1 cellular context compared by ENCODE assay signal in the genomic region with DNA sequence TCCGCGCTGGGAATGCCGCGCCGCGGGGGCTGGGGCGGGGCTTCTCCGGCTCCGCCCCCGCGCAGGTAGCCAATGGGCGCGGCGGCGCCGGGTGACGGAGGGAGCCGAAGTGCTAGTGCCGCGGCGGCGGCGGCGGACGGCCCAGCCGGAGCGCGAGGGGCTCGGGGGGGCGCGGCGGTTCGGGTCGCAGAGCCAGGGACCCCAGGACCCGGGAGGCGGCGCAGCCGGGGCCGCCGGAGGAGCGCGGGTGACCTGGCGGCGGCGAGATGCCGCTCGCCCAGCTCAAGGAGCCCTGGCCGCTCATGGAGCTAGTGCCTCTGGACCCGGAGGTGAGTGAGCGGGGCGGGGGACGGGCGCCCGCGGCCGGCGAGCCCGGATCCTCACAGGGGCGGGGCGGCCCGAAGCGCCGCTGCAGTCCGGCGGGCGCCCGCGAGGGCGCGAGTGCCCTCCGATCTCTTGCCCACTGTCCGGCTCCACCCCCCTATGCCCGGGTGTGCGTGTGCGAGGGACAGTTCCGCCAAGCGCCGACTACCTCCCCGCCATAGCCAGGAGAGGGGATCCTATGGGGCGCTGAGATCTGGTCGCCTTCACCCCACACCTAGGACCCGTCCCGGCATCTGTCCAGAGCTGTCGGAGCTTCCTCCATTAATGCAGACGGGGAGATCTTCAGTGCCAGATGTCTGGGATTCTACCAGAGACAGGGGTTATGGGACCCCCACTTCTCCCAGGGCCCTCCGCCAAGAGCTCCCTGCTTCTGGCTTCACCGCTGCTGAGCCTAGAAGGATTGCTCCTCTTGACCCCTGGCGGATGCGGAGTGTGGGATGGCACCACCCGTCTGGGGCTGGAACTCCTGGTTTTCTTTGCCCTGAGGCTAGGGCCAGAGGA.
TF ChIP-seq lines count a peak whose summit lies in the region.

A gene (plus strand): TSS at position 107 of the 885 bp plus-strand sequence. CDS start 160 bp downstream, at position 267.

TF ChIP-seq in HepG2, 621 proteins besides CTCF, POLR2A, EP300 and RAD21 (continued from another document and continues in another):
- TF ChIP-seq NCOA1 (CRISPR knock-in tag; IDR thresholded peaks at IDR 0.05) (no peak), ZNF44 (CRISPR knock-in tag; IDR thresholded peaks at IDR 0.05) (no peak), HNF4A (CRISPR knock-in tag; IDR thresholded peaks at IDR 0.05) (no peak), AKAP8 (CRISPR knock-in tag; IDR thresholded peaks at IDR 0.05) (no peak), ZNF629 (CRISPR knock-in tag; conservative IDR thresholded peaks at IDR 0.05) (0 out of 2 replicates have a peak, but pooled peaks have one; percentile 9), HNF4G (IDR thresholded peaks at IDR 0.05; ENCODE audit: borderline replicate concordance, low read depth, low read length) (no peak), HNF4G (CRISPR knock-in tag; IDR thresholded peaks at IDR 0.05; ENCODE audit: borderline replicate concordance, low read depth) (no peak), GABPB1 (CRISPR knock-in tag; IDR thresholded peaks at IDR 0.05) (peak; percentile 8; the same call in 1 of the 2 replicates), EED (CRISPR knock-in tag; IDR thresholded peaks at IDR 0.05) (peak; percentile 33; the same call in 1 of the 2 replicates), WIZ (CRISPR knock-in tag; IDR thresholded peaks at IDR 0.05) (no peak), PAWR (CRISPR knock-in tag; IDR thresholded peaks at IDR 0.05; ENCODE audit: borderline replicate concordance) (no peak), CC2D1A (CRISPR knock-in tag; IDR thresholded peaks at IDR 0.05) (no peak), ZNF614 (CRISPR knock-in tag; IDR thresholded peaks at IDR 0.05; ENCODE audit: borderline replicate concordance) (no peak), MYC (CRISPR knock-in tag; IDR thresholded peaks at IDR 0.05; ENCODE audit: borderline replicate concordance) (no peak), ZNF652 (CRISPR knock-in tag; IDR thresholded peaks at IDR 0.05; ENCODE audit: borderline replicate concordance, low read depth) (no peak), ZNF773 (CRISPR knock-in tag; IDR thresholded peaks at IDR 0.05; ENCODE audit: borderline replicate concordance) (no peak), ZNF230 (CRISPR knock-in tag; IDR thresholded peaks at IDR 0.05) (no peak), KLF9 (CRISPR knock-in tag; IDR thresholded peaks at IDR 0.05; ENCODE audit: low read depth) (no peak), TRIM24 (CRISPR knock-in tag; IDR thresholded peaks at IDR 0.05) (no peak), ETV6 (CRISPR knock-in tag; conservative IDR thresholded peaks at IDR 0.05) (no peak), ZNF839 (CRISPR knock-in tag; IDR thresholded peaks at IDR 0.05; ENCODE audit: borderline replicate concordance) (no peak), MAFK (conservative IDR thresholded peaks at IDR 0.05 in 1 of 2, IDR thresholded peaks at IDR 0.05 in 1 of 2; ENCODE audit: low read length in 2 of 2) (no peak), KLF12 (CRISPR knock-in tag; IDR thresholded peaks at IDR 0.05; ENCODE audit: borderline replicate concordance) (no peak), SP140L (CRISPR knock-in tag; IDR thresholded peaks at IDR 0.05; ENCODE audit: borderline replicate concordance) (no peak), CEBPB (IDR thresholded peaks at IDR 0.05; ENCODE audit: borderline replicate concordance, low read depth, low read length) (no peak), MXD4 (CRISPR knock-in tag; IDR thresholded peaks at IDR 0.05) (no peak), MIXL1 (CRISPR knock-in tag; IDR thresholded peaks at IDR 0.05) (no peak), ZNF775 (CRISPR knock-in tag; IDR thresholded peaks at IDR 0.05; ENCODE audit: borderline replicate concordance) (no peak), NR2F1 (CRISPR knock-in tag; IDR thresholded peaks at IDR 0.05) (no peak)
- TF ChIP-seq, protein P1, sequence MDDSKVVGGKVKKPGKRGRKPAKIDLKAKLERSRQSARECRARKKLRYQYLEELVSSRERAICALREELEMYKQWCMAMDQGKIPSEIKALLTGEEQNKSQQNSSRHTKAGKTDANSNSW (CRISPR knock-in tag; IDR thresholded peaks at IDR 0.05; ENCODE audit: borderline replicate concordance): no peak
- TF ChIP-seq, protein P2, sequence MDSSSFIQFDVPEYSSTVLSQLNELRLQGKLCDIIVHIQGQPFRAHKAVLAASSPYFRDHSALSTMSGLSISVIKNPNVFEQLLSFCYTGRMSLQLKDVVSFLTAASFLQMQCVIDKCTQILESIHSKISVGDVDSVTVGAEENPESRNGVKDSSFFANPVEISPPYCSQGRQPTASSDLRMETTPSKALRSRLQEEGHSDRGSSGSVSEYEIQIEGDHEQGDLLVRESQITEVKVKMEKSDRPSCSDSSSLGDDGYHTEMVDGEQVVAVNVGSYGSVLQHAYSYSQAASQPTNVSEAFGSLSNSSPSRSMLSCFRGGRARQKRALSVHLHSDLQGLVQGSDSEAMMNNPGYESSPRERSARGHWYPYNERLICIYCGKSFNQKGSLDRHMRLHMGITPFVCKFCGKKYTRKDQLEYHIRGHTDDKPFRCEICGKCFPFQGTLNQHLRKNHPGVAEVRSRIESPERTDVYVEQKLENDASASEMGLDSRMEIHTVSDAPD (CRISPR knock-in tag; IDR thresholded peaks at IDR 0.05): no peak
- TF ChIP-seq, protein P3, sequence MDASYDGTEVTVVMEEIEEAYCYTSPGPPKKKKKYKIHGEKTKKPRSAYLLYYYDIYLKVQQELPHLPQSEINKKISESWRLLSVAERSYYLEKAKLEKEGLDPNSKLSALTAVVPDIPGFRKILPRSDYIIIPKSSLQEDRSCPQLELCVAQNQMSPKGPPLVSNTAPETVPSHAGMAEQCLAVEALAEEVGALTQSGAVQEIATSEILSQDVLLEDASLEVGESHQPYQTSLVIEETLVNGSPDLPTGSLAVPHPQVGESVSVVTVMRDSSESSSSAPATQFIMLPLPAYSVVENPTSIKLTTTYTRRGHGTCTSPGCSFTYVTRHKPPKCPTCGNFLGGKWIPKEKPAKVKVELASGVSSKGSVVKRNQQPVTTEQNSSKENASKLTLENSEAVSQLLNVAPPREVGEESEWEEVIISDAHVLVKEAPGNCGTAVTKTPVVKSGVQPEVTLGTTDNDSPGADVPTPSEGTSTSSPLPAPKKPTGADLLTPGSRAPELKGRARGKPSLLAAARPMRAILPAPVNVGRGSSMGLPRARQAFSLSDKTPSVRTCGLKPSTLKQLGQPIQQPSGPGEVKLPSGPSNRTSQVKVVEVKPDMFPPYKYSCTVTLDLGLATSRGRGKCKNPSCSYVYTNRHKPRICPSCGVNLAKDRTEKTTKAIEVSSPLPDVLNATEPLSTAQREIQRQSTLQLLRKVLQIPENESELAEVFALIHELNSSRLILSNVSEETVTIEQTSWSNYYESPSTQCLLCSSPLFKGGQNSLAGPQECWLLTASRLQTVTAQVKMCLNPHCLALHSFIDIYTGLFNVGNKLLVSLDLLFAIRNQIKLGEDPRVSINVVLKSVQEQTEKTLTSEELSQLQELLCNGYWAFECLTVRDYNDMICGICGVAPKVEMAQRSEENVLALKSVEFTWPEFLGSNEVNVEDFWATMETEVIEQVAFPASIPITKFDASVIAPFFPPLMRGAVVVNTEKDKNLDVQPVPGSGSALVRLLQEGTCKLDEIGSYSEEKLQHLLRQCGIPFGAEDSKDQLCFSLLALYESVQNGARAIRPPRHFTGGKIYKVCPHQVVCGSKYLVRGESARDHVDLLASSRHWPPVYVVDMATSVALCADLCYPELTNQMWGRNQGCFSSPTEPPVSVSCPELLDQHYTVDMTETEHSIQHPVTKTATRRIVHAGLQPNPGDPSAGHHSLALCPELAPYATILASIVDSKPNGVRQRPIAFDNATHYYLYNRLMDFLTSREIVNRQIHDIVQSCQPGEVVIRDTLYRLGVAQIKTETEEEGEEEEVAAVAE (CRISPR knock-in tag; IDR thresholded peaks at IDR 0.05; ENCODE audit: borderline replicate concordance): no peak
- TF ChIP-seq, protein P4, sequence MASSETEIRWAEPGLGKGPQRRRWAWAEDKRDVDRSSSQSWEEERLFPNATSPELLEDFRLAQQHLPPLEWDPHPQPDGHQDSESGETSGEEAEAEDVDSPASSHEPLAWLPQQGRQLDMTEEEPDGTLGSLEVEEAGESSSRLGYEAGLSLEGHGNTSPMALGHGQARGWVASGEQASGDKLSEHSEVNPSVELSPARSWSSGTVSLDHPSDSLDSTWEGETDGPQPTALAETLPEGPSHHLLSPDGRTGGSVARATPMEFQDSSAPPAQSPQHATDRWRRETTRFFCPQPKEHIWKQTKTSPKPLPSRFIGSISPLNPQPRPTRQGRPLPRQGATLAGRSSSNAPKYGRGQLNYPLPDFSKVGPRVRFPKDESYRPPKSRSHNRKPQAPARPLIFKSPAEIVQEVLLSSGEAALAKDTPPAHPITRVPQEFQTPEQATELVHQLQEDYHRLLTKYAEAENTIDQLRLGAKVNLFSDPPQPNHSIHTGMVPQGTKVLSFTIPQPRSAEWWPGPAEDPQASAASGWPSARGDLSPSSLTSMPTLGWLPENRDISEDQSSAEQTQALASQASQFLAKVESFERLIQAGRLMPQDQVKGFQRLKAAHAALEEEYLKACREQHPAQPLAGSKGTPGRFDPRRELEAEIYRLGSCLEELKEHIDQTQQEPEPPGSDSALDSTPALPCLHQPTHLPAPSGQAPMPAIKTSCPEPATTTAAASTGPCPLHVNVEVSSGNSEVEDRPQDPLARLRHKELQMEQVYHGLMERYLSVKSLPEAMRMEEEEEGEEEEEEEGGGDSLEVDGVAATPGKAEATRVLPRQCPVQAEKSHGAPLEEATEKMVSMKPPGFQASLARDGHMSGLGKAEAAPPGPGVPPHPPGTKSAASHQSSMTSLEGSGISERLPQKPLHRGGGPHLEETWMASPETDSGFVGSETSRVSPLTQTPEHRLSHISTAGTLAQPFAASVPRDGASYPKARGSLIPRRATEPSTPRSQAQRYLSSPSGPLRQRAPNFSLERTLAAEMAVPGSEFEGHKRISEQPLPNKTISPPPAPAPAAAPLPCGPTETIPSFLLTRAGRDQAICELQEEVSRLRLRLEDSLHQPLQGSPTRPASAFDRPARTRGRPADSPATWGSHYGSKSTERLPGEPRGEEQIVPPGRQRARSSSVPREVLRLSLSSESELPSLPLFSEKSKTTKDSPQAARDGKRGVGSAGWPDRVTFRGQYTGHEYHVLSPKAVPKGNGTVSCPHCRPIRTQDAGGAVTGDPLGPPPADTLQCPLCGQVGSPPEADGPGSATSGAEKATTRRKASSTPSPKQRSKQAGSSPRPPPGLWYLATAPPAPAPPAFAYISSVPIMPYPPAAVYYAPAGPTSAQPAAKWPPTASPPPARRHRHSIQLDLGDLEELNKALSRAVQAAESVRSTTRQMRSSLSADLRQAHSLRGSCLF (CRISPR knock-in tag; IDR thresholded peaks at IDR 0.05; ENCODE audit: borderline replicate concordance): no peak
- TF ChIP-seq, protein P5, sequence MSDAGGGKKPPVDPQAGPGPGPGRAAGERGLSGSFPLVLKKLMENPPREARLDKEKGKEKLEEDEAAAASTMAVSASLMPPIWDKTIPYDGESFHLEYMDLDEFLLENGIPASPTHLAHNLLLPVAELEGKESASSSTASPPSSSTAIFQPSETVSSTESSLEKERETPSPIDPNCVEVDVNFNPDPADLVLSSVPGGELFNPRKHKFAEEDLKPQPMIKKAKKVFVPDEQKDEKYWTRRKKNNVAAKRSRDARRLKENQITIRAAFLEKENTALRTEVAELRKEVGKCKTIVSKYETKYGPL (CRISPR knock-in tag; IDR thresholded peaks at IDR 0.05): no peak
- TF ChIP-seq, protein P6, sequence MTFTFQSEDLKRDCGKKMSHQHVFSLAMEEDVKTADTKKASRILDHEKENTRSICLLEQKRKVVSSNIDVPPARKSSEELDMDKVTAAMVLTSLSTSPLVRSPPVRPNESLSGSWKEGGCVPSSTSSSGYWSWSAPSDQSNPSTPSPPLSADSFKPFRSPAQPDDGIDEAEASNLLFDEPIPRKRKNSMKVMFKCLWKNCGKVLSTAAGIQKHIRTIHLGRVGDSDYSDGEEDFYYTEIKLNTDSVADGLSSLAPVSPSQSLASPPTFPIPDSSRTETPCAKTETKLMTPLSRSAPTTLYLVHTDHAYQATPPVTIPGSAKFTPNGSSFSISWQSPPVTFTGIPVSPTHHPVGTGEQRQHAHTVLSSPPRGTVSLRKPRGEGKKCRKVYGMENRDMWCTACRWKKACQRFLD (CRISPR knock-in tag; IDR thresholded peaks at IDR 0.05; ENCODE audit: borderline replicate concordance): no peak
- TF ChIP-seq, protein P7, sequence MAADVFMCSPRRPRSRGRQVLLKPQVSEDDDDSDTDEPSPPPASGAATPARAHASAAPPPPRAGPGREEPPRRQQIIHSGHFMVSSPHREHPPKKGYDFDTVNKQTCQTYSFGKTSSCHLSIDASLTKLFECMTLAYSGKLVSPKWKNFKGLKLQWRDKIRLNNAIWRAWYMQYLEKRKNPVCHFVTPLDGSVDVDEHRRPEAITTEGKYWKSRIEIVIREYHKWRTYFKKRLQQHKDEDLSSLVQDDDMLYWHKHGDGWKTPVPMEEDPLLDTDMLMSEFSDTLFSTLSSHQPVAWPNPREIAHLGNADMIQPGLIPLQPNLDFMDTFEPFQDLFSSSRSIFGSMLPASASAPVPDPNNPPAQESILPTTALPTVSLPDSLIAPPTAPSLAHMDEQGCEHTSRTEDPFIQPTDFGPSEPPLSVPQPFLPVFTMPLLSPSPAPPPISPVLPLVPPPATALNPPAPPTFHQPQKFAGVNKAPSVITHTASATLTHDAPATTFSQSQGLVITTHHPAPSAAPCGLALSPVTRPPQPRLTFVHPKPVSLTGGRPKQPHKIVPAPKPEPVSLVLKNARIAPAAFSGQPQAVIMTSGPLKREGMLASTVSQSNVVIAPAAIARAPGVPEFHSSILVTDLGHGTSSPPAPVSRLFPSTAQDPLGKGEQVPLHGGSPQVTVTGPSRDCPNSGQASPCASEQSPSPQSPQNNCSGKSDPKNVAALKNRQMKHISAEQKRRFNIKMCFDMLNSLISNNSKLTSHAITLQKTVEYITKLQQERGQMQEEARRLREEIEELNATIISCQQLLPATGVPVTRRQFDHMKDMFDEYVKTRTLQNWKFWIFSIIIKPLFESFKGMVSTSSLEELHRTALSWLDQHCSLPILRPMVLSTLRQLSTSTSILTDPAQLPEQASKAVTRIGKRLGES (CRISPR knock-in tag; IDR thresholded peaks at IDR 0.05; ENCODE audit: borderline replicate concordance): no peak
- TF ChIP-seq, protein P8, sequence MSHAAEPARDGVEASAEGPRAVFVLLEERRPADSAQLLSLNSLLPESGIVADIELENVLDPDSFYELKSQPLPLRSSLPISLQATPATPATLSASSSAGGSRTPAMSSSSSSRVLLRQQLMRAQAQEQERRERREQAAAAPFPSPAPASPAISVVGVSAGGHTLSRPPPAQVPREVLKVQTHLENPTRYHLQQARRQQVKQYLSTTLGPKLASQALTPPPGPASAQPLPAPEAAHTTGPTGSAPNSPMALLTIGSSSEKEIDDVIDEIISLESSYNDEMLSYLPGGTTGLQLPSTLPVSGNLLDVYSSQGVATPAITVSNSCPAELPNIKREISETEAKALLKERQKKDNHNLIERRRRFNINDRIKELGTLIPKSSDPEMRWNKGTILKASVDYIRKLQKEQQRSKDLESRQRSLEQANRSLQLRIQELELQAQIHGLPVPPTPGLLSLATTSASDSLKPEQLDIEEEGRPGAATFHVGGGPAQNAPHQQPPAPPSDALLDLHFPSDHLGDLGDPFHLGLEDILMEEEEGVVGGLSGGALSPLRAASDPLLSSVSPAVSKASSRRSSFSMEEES (CRISPR knock-in tag; IDR thresholded peaks at IDR 0.05): no peak
